8 cellular contexts compared by ENCODE assay signal in genomic region chr4:104451573-104451972, GRCh38. TPM values are rescaled to one million over a fixed set of nuclear protein-coding genes. Genes with fewer than 3 reads are reported as not detected.
DNase-seq lines count a peak whose midpoint lies in the region; ATAC-seq, FAIRE-seq and TF ChIP-seq lines count a peak whose summit lies in the region.

No MANE protein-coding gene starts in this region.

- H3K4me1 ChIP-seq in pancreas: no peaks in the 10 kb centered on the region

- no peak overlapping the region for H3K27ac ChIP-seq in pancreas

- peak in 3 of 4 donors; percentile 21 to 27 (median 23) for TF ChIP-seq CTCF in pancreas (IDR thresholded peaks at IDR 0.05)

- FAIRE-seq in pancreas (lab: Jason Lieb, UNC): no peak

- DNase-seq in astrocyte of the hippocampus (ENCODE audit: low read depth, low spot score): peak; percentile 41
- DNase-seq in pancreas: no peak
- no peak for DNase-seq in OCI-M2 (lab: John Stamatoyannopoulos, UW; ENCODE audit: unreplicated experiment)
- no peak for DNase-seq in activated CD8-positive, alpha-beta memory T cell treated with anti-CD3 and anti-CD28 coated beads for 24 hours
- DNase-seq in NCI-H1694 (lab: John Stamatoyannopoulos, UW): no peak
- no peak for DNase-seq in NCI-H1105 (lab: John Stamatoyannopoulos, UW)

- no peaks in the 10 kb centered on the region for H3K9me3 ChIP-seq in pancreas

- intact Hi-C loops in pancreas (cut with DNase I): no loop called here

- H3K36me3 ChIP-seq in pancreas: no peaks in the 10 kb centered on the region

- WGBS in pancreas, 2 donors: 14% methylated on average over 1 of the region's 1 CpG

- no peak overlapping the region for H3K4me3 ChIP-seq in pancreas

- H3K27me3 ChIP-seq in pancreas: no peaks in the 10 kb centered on the region

- ATAC-seq in GM19023 (IDR thresholded peaks at IDR 0.05; ENCODE audit: unreplicated experiment) (peak; percentile 81), HG03342 (IDR thresholded peaks at IDR 0.05; ENCODE audit: unreplicated experiment) (peak; percentile 75), pancreas (peak; percentile 77 to 98 (median 92))

RNA-seq across cellular contexts. Expression of gene CXXC4, which starts 43.1 kb away (rescaled TPM):
- total RNA-seq in pancreas: 1 to 10 TPM; 1.6 to 5.9 (median 3.7) TPM
- 1 to 10 TPM; 1.9 to 3.5 TPM for polyA plus RNA-seq in pancreas
